In genomic region chr3:15805756-15806266, GRCh38 we compare ENCODE assay signal across 8 cellular contexts. TPM values are rescaled to one million over a fixed set of nuclear protein-coding genes. Genes with fewer than 3 reads are reported as not detected.
DNase-seq lines count a peak whose midpoint lies in the region; ATAC-seq, FAIRE-seq and TF ChIP-seq lines count a peak whose summit lies in the region.

No MANE protein-coding gene starts in this region.

- H3K27ac ChIP-seq in kidney (ENCODE audit: low read depth in 2 of 2, low read length in 2 of 2), result no peak overlapping the region

- peaks cover 10% of the 10 kb centered on the region for H3K9me3 Mint-ChIP-seq in activated naive CD8-positive, alpha-beta T cell treated with anti-CD3 and anti-CD28 coated beads, Interleukin-2, amount 50 U/mL, for 24 hours
- H3K9me3 Mint-ChIP-seq in activated naive CD8-positive, alpha-beta T cell treated with anti-CD3 and anti-CD28 coated beads for 36 hours, result peaks cover 4% of the 10 kb centered on the region

- H3K36me3 Mint-ChIP-seq in activated naive CD8-positive, alpha-beta T cell treated with anti-CD3 and anti-CD28 coated beads, Interleukin-2, amount 50 U/mL, for 24 hours (ENCODE audit: low read depth), result peaks cover 8% of the 10 kb centered on the region
- H3K36me3 Mint-ChIP-seq in activated naive CD8-positive, alpha-beta T cell treated with anti-CD3 and anti-CD28 coated beads for 36 hours, result peaks cover 12% of the 10 kb centered on the region

- peaks cover 3 to 4% of the 10 kb centered on the region in 2 donors for H3K4me1 ChIP-seq in kidney (ENCODE audit: control insufficient read depth in 1 of 2, insufficient read depth in 1 of 2, low read depth in 1 of 2, low read length in 2 of 2)

- peak; percentile 20 for ATAC-seq in activated naive CD8-positive, alpha-beta T cell treated with anti-CD3 and anti-CD28 coated beads, Interleukin-2, amount 50 U/mL, for 24 hours
- ATAC-seq in HG03039 (IDR thresholded peaks at IDR 0.05; ENCODE audit: unreplicated experiment), result peak; percentile 72

- H3K36me3 ChIP-seq in kidney (ENCODE audit: control insufficient read depth in 1 of 2, insufficient read depth in 2 of 2, low read length in 2 of 2), result no peaks in the 10 kb centered on the region

- H3K27me3 Mint-ChIP-seq in activated naive CD8-positive, alpha-beta T cell treated with anti-CD3 and anti-CD28 coated beads, Interleukin-2, amount 50 U/mL, for 24 hours, result no peaks in the 10 kb centered on the region
- H3K27me3 Mint-ChIP-seq in activated naive CD8-positive, alpha-beta T cell treated with anti-CD3 and anti-CD28 coated beads for 36 hours, result no peaks in the 10 kb centered on the region

- H3K27ac Mint-ChIP-seq in activated naive CD8-positive, alpha-beta T cell treated with anti-CD3 and anti-CD28 coated beads, Interleukin-2, amount 50 U/mL, for 24 hours, result peak overlapping the region; percentile 46
- H3K27ac Mint-ChIP-seq in activated naive CD8-positive, alpha-beta T cell treated with anti-CD3 and anti-CD28 coated beads for 36 hours, result no peak overlapping the region

- DNase-seq in activated naive CD8-positive, alpha-beta T cell treated with anti-CD3 and anti-CD28 coated beads, Interleukin-2, amount 50 U/mL, for 24 hours, result no peak
- DNase-seq in activated naive CD8-positive, alpha-beta T cell treated with anti-CD3 and anti-CD28 coated beads for 36 hours, result no peak
- DNase-seq in SIG-M5 (lab: John Stamatoyannopoulos, UW) (peak; percentile 94), kidney (no peak), nucleus accumbens (lab: John Stamatoyannopoulos, UW) (no peak), DMS153 (lab: John Stamatoyannopoulos, UW) (no peak), HUDEP-2 (lab: John Stamatoyannopoulos, UW; ENCODE audit: unreplicated experiment in 76 of 76) (no peak)

- no peak overlapping the region for H3K4me3 Mint-ChIP-seq in activated naive CD8-positive, alpha-beta T cell treated with anti-CD3 and anti-CD28 coated beads, Interleukin-2, amount 50 U/mL, for 24 hours
- H3K4me3 Mint-ChIP-seq in activated naive CD8-positive, alpha-beta T cell treated with anti-CD3 and anti-CD28 coated beads for 36 hours, result no peak overlapping the region

- intact Hi-C loops in kidney (cut with DNase I), result loop anchor here (10.0 kb wide), 1 partner anchor 171 kb away; no protein-coding TSS in a partner anchor

- TF ChIP-seq CTCF in kidney (IDR thresholded peaks at IDR 0.05; ENCODE audit: borderline replicate concordance, extremely low read depth, insufficient read depth), result no peak

- peaks cover 70% of the 10 kb centered on the region for H3K4me1 Mint-ChIP-seq in activated naive CD8-positive, alpha-beta T cell treated with anti-CD3 and anti-CD28 coated beads, Interleukin-2, amount 50 U/mL, for 24 hours
- peaks cover 54% of the 10 kb centered on the region for H3K4me1 Mint-ChIP-seq in activated naive CD8-positive, alpha-beta T cell treated with anti-CD3 and anti-CD28 coated beads for 36 hours

- peak; percentile 30 for FAIRE-seq in kidney (lab: Jason Lieb, UNC)

- no peak overlapping the region for H3K9ac ChIP-seq in kidney (ENCODE audit: low read length in 2 of 2)

- no peak overlapping the region for H3K4me3 ChIP-seq in kidney (ENCODE audit: low read length in 2 of 2)

- no peaks in the 10 kb centered on the region for H3K9me3 ChIP-seq in kidney (ENCODE audit: control insufficient read depth in 1 of 2, low read length in 2 of 2)

RNA-seq across cellular contexts. Expression of gene ANKRD28, which starts 8.0 kb away (rescaled TPM):
- total RNA-seq in activated naive CD8-positive, alpha-beta T cell treated with anti-CD3 and anti-CD28 coated beads for 36 hours, result 10 to 100 TPM; 31.2 to 33.1 TPM
- total RNA-seq in kidney, result 72.4 TPM
- 9.8 TPM for polyA plus RNA-seq in kidney (ENCODE audit: insufficient read depth, low read depth, low replicate concordance)
